Comparison of ENCODE assay signal across 5 cellular contexts in the genomic region with DNA sequence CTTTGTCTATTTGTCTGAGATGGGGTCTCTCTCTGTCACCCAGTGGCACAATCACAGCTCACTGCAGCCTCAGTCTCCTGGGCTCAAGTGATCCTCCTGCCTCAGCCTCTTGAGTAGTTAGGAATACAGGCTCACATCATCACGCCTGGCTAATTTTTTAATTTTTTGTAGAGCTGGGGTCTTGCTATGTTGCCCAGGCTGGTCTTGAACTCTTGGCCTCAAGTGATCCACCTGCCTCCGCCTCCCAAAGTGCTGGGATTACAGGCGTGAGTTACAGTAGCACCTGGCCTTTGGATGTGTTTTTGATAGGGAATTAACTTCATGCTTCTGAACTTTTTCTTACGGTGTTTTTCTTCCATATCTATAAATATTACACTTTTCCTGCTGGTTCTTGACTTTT. TPM values are rescaled to one million over a fixed set of nuclear protein-coding genes. Genes with fewer than 3 reads are reported as not detected.
DNase-seq lines count a peak whose midpoint lies in the region; ATAC-seq and TF ChIP-seq lines count a peak whose summit lies in the region.
"Not testable (repeated sequence)": the region's sequence is repeated elsewhere in the genome, so short reads cannot be mapped to it uniquely, and the experiment has no call there.

No MANE protein-coding gene starts in this region.

- BruUV-seq in MCF 10A (replicated peaks; lab: Mats Ljungman, UMichigan), result not testable (repeated sequence)

- not testable (repeated sequence) for H3K27me3 Mint-ChIP-seq in activated CD8-positive, alpha-beta T cell treated with anti-CD3 and anti-CD28 coated beads for 36 hours; activated T-helper 17 cell treated with anti-CD3 and anti-CD28 coated beads, Interleukin-2, amount 50 U/mL, for 72 hours; MCF 10A (ENCODE audit: insufficient read depth, unreplicated experiment); dendritic cell treated with granulocyte-macrophage colony-stimulating factor and Interleukin-4, amounts not matched to agents 40 ng/mL and 50 ng/mL, for 4 days

- H3K27ac ChIP-seq in HEK293 (ENCODE audit: extremely low read depth, low read depth, low read length), result not testable (repeated sequence)

- CTCF ChIA-PET in HEK293 (lab: Yijun Ruan, JAX), result not testable (repeated sequence)
- CTCF ChIA-PET in activated CD8-positive, alpha-beta T cell treated with anti-CD3 and anti-CD28 coated beads for 36 hours (lab: Charles Lee), result interaction anchor here (1.0 kb wide), 1 partner anchor 171 kb away, joined by 5 read pairs; a partner anchor contains a TSS
- CTCF ChIA-PET in MCF 10A (lab: Yijun Ruan, JAX), result interaction anchor here (0.6 kb wide), 1 partner anchor 35 kb away, joined by 3 read pairs; no protein-coding TSS in a partner anchor

- not testable (repeated sequence) for ATAC-seq in activated CD8-positive, alpha-beta T cell treated with anti-CD3 and anti-CD28 coated beads for 36 hours; activated T-helper 17 cell treated with anti-CD3 and anti-CD28 coated beads, Interleukin-2, amount 50 U/mL, for 72 hours (replicated peaks)

- H3K36me3 Mint-ChIP-seq in activated CD8-positive, alpha-beta T cell treated with anti-CD3 and anti-CD28 coated beads for 36 hours (ENCODE audit: low read depth), result peaks cover 61% of the 10 kb centered on the region
- H3K36me3 Mint-ChIP-seq in activated T-helper 17 cell treated with anti-CD3 and anti-CD28 coated beads, Interleukin-2, amount 50 U/mL, for 72 hours (ENCODE audit: low read depth), result peaks cover 98% of the 10 kb centered on the region
- peaks cover 81% of the 10 kb centered on the region for H3K36me3 Mint-ChIP-seq in MCF 10A (ENCODE audit: insufficient read depth, unreplicated experiment)
- peaks cover 83% of the 10 kb centered on the region for H3K36me3 Mint-ChIP-seq in dendritic cell treated with granulocyte-macrophage colony-stimulating factor and Interleukin-4, amounts not matched to agents 40 ng/mL and 50 ng/mL, for 4 days (ENCODE audit: low read depth)

- POLR2A ChIA-PET in HEK293 (lab: Yijun Ruan, JAX); activated CD8-positive, alpha-beta T cell treated with anti-CD3 and anti-CD28 coated beads for 36 hours (lab: Charles Lee): not testable (repeated sequence)
- POLR2A ChIA-PET in MCF 10A (lab: Yijun Ruan, JAX), result interaction anchor here (1.0 kb wide), 1 partner anchor 51 kb away, joined by 3 read pairs; no protein-coding TSS in a partner anchor

- peak overlapping the region; percentile 52 for H3K27ac Mint-ChIP-seq in activated CD8-positive, alpha-beta T cell treated with anti-CD3 and anti-CD28 coated beads for 36 hours
- H3K27ac Mint-ChIP-seq in activated T-helper 17 cell treated with anti-CD3 and anti-CD28 coated beads, Interleukin-2, amount 50 U/mL, for 72 hours, result peak overlapping the region; percentile 34
- H3K27ac Mint-ChIP-seq in MCF 10A (ENCODE audit: low read depth, unreplicated experiment), result peak overlapping the region; percentile 61
- H3K27ac Mint-ChIP-seq in dendritic cell treated with granulocyte-macrophage colony-stimulating factor and Interleukin-4, amounts not matched to agents 40 ng/mL and 50 ng/mL, for 4 days, result peak overlapping the region; percentile 7

- peaks cover 17 to 84% of the 10 kb centered on the region in 2 experiments for H3K36me3 ChIP-seq in HEK293 (ENCODE audit: control insufficient read depth in 2 of 2, insufficient read depth in 1 of 2, low read length in 2 of 2)

- H3K9me3 Mint-ChIP-seq in activated CD8-positive, alpha-beta T cell treated with anti-CD3 and anti-CD28 coated beads for 36 hours; activated T-helper 17 cell treated with anti-CD3 and anti-CD28 coated beads, Interleukin-2, amount 50 U/mL, for 72 hours; MCF 10A (ENCODE audit: unreplicated experiment); dendritic cell treated with granulocyte-macrophage colony-stimulating factor and Interleukin-4, amounts not matched to agents 40 ng/mL and 50 ng/mL, for 4 days: not testable (repeated sequence)

- intact Hi-C loops in activated CD8-positive, alpha-beta T cell treated with anti-CD3 and anti-CD28 coated beads for 36 hours (cut with micrococcal nuclease); MCF 10A (cut with micrococcal nuclease): not testable (repeated sequence)
- intact Hi-C loops in dendritic cell treated with granulocyte-macrophage colony-stimulating factor and Interleukin-4, amounts not matched to agents 40 ng/mL and 50 ng/mL, for 4 days (cut with micrococcal nuclease), result loop anchor here (5.0 kb wide), 3 partner anchors 33 to 448 kb away; a partner anchor contains a TSS

- H3K4me3 ChIP-seq in HEK293 (ENCODE audit: low read depth, low read length), result not testable (repeated sequence)

- H3K4me1 Mint-ChIP-seq in activated CD8-positive, alpha-beta T cell treated with anti-CD3 and anti-CD28 coated beads for 36 hours (ENCODE audit: low read depth); dendritic cell treated with granulocyte-macrophage colony-stimulating factor and Interleukin-4, amounts not matched to agents 40 ng/mL and 50 ng/mL, for 4 days (ENCODE audit: low read depth): not testable (repeated sequence)
- H3K4me1 Mint-ChIP-seq in activated T-helper 17 cell treated with anti-CD3 and anti-CD28 coated beads, Interleukin-2, amount 50 U/mL, for 72 hours, result peaks cover 15% of the 10 kb centered on the region
- H3K4me1 Mint-ChIP-seq in MCF 10A (ENCODE audit: insufficient read depth, unreplicated experiment), result peaks cover 17% of the 10 kb centered on the region

- not testable (repeated sequence) for H3K4me3 Mint-ChIP-seq in activated CD8-positive, alpha-beta T cell treated with anti-CD3 and anti-CD28 coated beads for 36 hours; activated T-helper 17 cell treated with anti-CD3 and anti-CD28 coated beads, Interleukin-2, amount 50 U/mL, for 72 hours; MCF 10A (ENCODE audit: unreplicated experiment); dendritic cell treated with granulocyte-macrophage colony-stimulating factor and Interleukin-4, amounts not matched to agents 40 ng/mL and 50 ng/mL, for 4 days

- not testable (repeated sequence) for DNase-seq in activated CD8-positive, alpha-beta T cell treated with anti-CD3 and anti-CD28 coated beads for 36 hours; MCF 10A (ENCODE audit: unreplicated experiment)

- not testable (repeated sequence) for TF ChIP-seq CTCF in HEK293 (tag by site-specific recombination; IDR thresholded peaks at IDR 0.05); activated CD8-positive, alpha-beta T cell treated with anti-CD3 and anti-CD28 coated beads for 36 hours (IDR thresholded peaks at IDR 0.05); MCF 10A (IDR thresholded peaks at IDR 0.05; ENCODE audit: unreplicated experiment)

- H3K9me3 ChIP-seq in HEK293 (ENCODE audit: control insufficient read depth, insufficient read depth, low read depth, low read length), result not testable (repeated sequence)

- H3K4me1 ChIP-seq in HEK293 (ENCODE audit: control insufficient read depth, insufficient read depth, low read length), result not testable (repeated sequence)

TF ChIP-seq in HEK293, 187 proteins besides CTCF, POLR2A, EP300 and RAD21:
- TF ChIP-seq ZNF121 (tag by site-specific recombination; IDR thresholded peaks at IDR 0.05), result peak; percentile 48; the same call in 1 of the 2 replicates

RNA-seq across cellular contexts. Expression of a gene that starts 33.5 kb away (rescaled TPM):
- 100 to 1,000 TPM; 127 to 134 TPM for total RNA-seq in activated CD8-positive, alpha-beta T cell treated with anti-CD3 and anti-CD28 coated beads for 36 hours
- total RNA-seq in activated T-helper 17 cell treated with anti-CD3 and anti-CD28 coated beads, Interleukin-2, amount 50 U/mL, for 72 hours, result 100 to 1,000 TPM in 1 of 2 donors, 10 to 100 TPM in 1; 93.6 to 194 TPM
- total RNA-seq in MCF 10A (2022), result 99.9 and 102 TPM in 2 replicates

Comparison
In these comparisons a context has a peak if more than half of its experiments do, and no peak if none do; other contexts are left out.
1. H3K27ac Mint-ChIP-seq: peak in every context shown above with its lines; median percentile 61 in MCF 10A; 52 in activated CD8-positive, alpha-beta T cell treated with anti-CD3 and anti-CD28 coated beads for 36 hours; 34 in activated T-helper 17 cell treated with anti-CD3 and anti-CD28 coated beads, Interleukin-2, amount 50 U/mL, for 72 hours; 7 in dendritic cell treated with granulocyte-macrophage colony-stimulating factor and Interleukin-4, amounts not matched to agents 40 ng/mL and 50 ng/mL, for 4 days.